In the genomic region with DNA sequence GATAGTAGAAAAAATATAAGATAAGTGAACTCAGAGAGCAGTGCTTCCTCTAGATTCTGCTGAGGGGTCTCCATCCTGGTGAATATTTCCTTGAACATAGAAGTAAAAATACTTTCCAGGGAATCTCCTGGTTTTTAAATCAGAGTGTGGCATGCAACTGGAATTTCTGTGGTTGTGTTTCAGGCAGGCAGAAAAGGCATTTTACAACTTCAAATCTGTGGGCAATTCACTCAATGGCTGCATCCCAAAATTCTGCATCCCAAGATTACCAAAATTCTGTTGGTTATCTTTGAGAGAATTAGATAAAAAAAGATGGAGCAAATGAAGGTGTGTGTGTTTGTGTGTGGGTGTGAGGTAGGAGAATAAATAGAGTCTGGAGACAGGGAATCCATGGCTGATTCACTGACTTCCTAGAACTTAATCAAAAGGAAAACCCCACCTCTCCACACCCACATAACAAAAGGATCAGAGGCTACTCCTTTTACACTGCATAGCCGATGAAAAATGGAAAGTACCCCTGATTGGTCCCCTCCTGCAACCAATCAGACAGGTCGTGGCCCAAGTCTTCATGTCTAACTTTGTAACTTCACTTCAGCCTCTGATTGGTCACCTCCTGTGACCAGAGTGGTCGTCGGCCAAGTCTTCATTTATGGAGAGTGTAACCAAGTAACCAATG, we compare ENCODE assay signal across 26 cellular contexts.
DNase-seq lines count a peak whose midpoint lies in the region; ATAC-seq and TF ChIP-seq lines count a peak whose summit lies in the region.
"Had no signal": no experiment of that assay in that cellular context is flagged by ENCODE, and none has a peak within 500 bp of the region (broad histone marks: within the 10 kb centered on the region; RNA-seq: fewer than 3 reads in every experiment).

No MANE protein-coding gene starts in this region.

- no peak for DNase-seq in MCF 10A (ENCODE audit: unreplicated experiment)
- no peak for DNase-seq in breast epithelium (ENCODE audit: low spot score in 2 of 2)
- DNase-seq in mammary epithelial cell = peak; percentile 13
- DNase-seq in fibroblast of peridontal ligament (ENCODE audit: extremely low read depth) = peak; percentile 50
- no peak for DNase-seq in smooth muscle cell (lab: John Stamatoyannopoulos, UW; ENCODE audit: unreplicated experiment)
- DNase-seq in naive thymus-derived CD4-positive, alpha-beta T cell = no peak
- DNase-seq in SHP77 (lab: John Stamatoyannopoulos, UW) = no peak
- DNase-seq: 8988T; activated naive CD4-positive, alpha-beta T cell treated with anti-CD3 and anti-CD28 coated beads, Interleukin-2, amount 10 ng/mL, durations not matched to agents 7 days and 5 days; adrenal gland; Calu3; gastrocnemius medialis; GF-D8; lower lobe of right lung; NCI-H1417 treated with DMSO at 0.1 percent for 48 hours; NCI-H2029 treated with DMSO at 0.1 percent for 48 hours; NCI-H2227 treated with DMSO at 0.1 percent for 48 hours; OCI-M1; ovary had no signal

- ATAC-seq in naive thymus-derived CD4-positive, alpha-beta T cell = no peak
- no peak for ATAC-seq in HG02623 (IDR thresholded peaks at IDR 0.05; ENCODE audit: unreplicated experiment)
- ATAC-seq: activated T-helper 17 cell treated with anti-CD3 and anti-CD28 coated beads, Interleukin-2, amount 50 U/mL, for 72 hours; gastrocnemius medialis; lower lobe of right lung; natural killer cell treated with Interleukin-12 subunit alpha and Interleukin-12 subunit beta and Interleukin-15 and Interleukin-18, amount 100 ng/mL, for 72 hours; stimulated activated memory B cell treated with anti-CD40 and anti-IgM and Interleukin-4, amounts not matched to agents 10 μg/mL and 1 μg/mL and 100 μg/mL, for 72 hours had no signal

- H3K27ac ChIP-seq in breast epithelium (peak overlapping the region in 1 of 2 donors; percentile 45), mammary epithelial cell (ENCODE audit: insufficient read depth, low read depth, low read length) (peak overlapping the region; percentile 99), smooth muscle cell (ENCODE audit: low read depth) (peak overlapping the region; percentile 86)
- H3K27ac ChIP-seq in naive thymus-derived CD4-positive, alpha-beta T cell (ENCODE audit: low read depth, low read length) = no peak overlapping the region
- H3K27ac ChIP-seq: adrenal gland, gastrocnemius medialis, KMS-11, lower lobe of right lung, ovary, RWPE1 had no signal

- no peak overlapping the region for H3K4me3 ChIP-seq in breast epithelium
- H3K4me3 ChIP-seq in mammary epithelial cell (replicated peaks in 1 of 3; ENCODE audit: insufficient read depth in 1 of 3, low read depth in 2 of 3, low read length in 3 of 3) = no peak overlapping the region
- no peak overlapping the region for H3K4me3 ChIP-seq in smooth muscle cell
- H3K4me3 ChIP-seq in naive thymus-derived CD4-positive, alpha-beta T cell (ENCODE audit: low read length) = no peak overlapping the region
- H3K4me3 ChIP-seq: adrenal gland, gastrocnemius medialis, lower lobe of right lung, ovary had no signal

- 88% methylated on average over 4 of the region's 4 CpGs for WGBS in mammary epithelial cell (ENCODE audit: low coverage, missing lambda C conversion rate)
- 97% methylated on average over 4 of the region's 4 CpGs for WGBS in smooth muscle cell (ENCODE audit: low lambda C conversion rate)

- no peak overlapping the region for H3K4me3 Mint-ChIP-seq in MCF 10A (ENCODE audit: unreplicated experiment)
- H3K4me3 Mint-ChIP-seq in naive thymus-derived CD4-positive, alpha-beta T cell = no peak overlapping the region
- H3K4me3 Mint-ChIP-seq: activated naive CD4-positive, alpha-beta T cell treated with anti-CD3 and anti-CD28 coated beads, Interleukin-2, amount 10 ng/mL, durations not matched to agents 7 days and 5 days; activated T-helper 17 cell treated with anti-CD3 and anti-CD28 coated beads, Interleukin-2, amount 50 U/mL, for 72 hours; natural killer cell treated with Interleukin-12 subunit alpha and Interleukin-12 subunit beta and Interleukin-15 and Interleukin-18, amount 100 ng/mL, for 72 hours; stimulated activated memory B cell treated with anti-CD40 and anti-IgM and Interleukin-4, amounts not matched to agents 10 μg/mL and 1 μg/mL and 100 μg/mL, for 72 hours; T-helper 2 cell treated with Interferon-gamma antibody and Interleukin-4, amounts not matched to agents 5 μg/mL and 100 μg/mL, for 36 hours had no signal

- dilution Hi-C loops in mammary epithelial cell (cut with HindIII; ENCODE audit: low sequenced_read_pairs) = no loop called here

- H3K9ac ChIP-seq in mammary epithelial cell (ENCODE audit: insufficient read depth, low read length) = peak overlapping the region; percentile 62
- peak overlapping the region; percentile 63 for H3K9ac ChIP-seq in smooth muscle cell (ENCODE audit: low read depth)
- H3K9ac ChIP-seq: KMS-11 had no signal

- no peaks in the 10 kb centered on the region for H3K9me3 ChIP-seq in breast epithelium
- H3K9me3 ChIP-seq in mammary epithelial cell (replicated peaks; ENCODE audit: insufficient read depth, low read length) = peaks cover 8% of the 10 kb centered on the region
- H3K9me3 ChIP-seq in smooth muscle cell (replicated peaks; ENCODE audit: low read depth) = no peaks in the 10 kb centered on the region
- peaks cover 0 to 6% (median 0%) of the 10 kb centered on the region in 3 experiments for H3K9me3 ChIP-seq in naive thymus-derived CD4-positive, alpha-beta T cell (ENCODE audit: control insufficient read depth in 2 of 3, low read length in 3 of 3)
- H3K9me3 ChIP-seq: gastrocnemius medialis, lower lobe of right lung, ovary had no signal

- H3K27me3 ChIP-seq in breast epithelium = no peaks in the 10 kb centered on the region
- H3K27me3 ChIP-seq in mammary epithelial cell (ENCODE audit: insufficient read depth, low read length) = no peaks in the 10 kb centered on the region
- no peaks in the 10 kb centered on the region for H3K27me3 ChIP-seq in smooth muscle cell (ENCODE audit: low read depth)
- H3K27me3 ChIP-seq in naive thymus-derived CD4-positive, alpha-beta T cell (ENCODE audit: control insufficient read depth in 2 of 2, insufficient read depth in 2 of 2, low read length in 2 of 2) = no peaks in the 10 kb centered on the region
- H3K27me3 ChIP-seq: adrenal gland, gastrocnemius medialis, ovary had no signal

- H3K4me1 Mint-ChIP-seq in MCF 10A (ENCODE audit: insufficient read depth, unreplicated experiment) = peaks cover 21% of the 10 kb centered on the region
- peaks cover 0 to 16% (median 0%) of the 10 kb centered on the region in 7 donors for H3K4me1 Mint-ChIP-seq in naive thymus-derived CD4-positive, alpha-beta T cell
- H3K4me1 Mint-ChIP-seq: activated T-helper 17 cell treated with anti-CD3 and anti-CD28 coated beads, Interleukin-2, amount 50 U/mL, for 72 hours had no signal

- no peak for TF ChIP-seq CTCF in MCF 10A (IDR thresholded peaks at IDR 0.05; ENCODE audit: unreplicated experiment)
- TF ChIP-seq CTCF in breast epithelium (IDR thresholded peaks at IDR 0.05) = no peak
- TF ChIP-seq CTCF in mammary epithelial cell (conservative IDR thresholded peaks at IDR 0.05 in 1 of 2, IDR thresholded peaks at IDR 0.05 in 1 of 2; ENCODE audit: extremely low read depth in 1 of 2, insufficient read depth in 1 of 2, low read depth in 1 of 2, low read length in 2 of 2) = no peak
- no peak for TF ChIP-seq CTCF in smooth muscle cell (IDR thresholded peaks at IDR 0.05; ENCODE audit: borderline replicate concordance, insufficient read depth, poor library complexity, severe bottlenecking)

- H3K36me3 ChIP-seq in breast epithelium (no peaks in the 10 kb centered on the region), mammary epithelial cell (ENCODE audit: insufficient read depth, low read length) (no peaks in the 10 kb centered on the region), smooth muscle cell (ENCODE audit: low read depth) (no peaks in the 10 kb centered on the region)
- H3K36me3 ChIP-seq in naive thymus-derived CD4-positive, alpha-beta T cell (ENCODE audit: control insufficient read depth in 2 of 3, insufficient read depth in 3 of 3, low read length in 3 of 3) = no peaks in the 10 kb centered on the region
- H3K36me3 ChIP-seq: adrenal gland, gastrocnemius medialis, lower lobe of right lung, ovary had no signal

- H3K36me3 Mint-ChIP-seq in MCF 10A (ENCODE audit: insufficient read depth, unreplicated experiment) = peaks cover 5% of the 10 kb centered on the region
- peaks cover 0 to 12% (median 3%) of the 10 kb centered on the region in 5 donors for H3K36me3 Mint-ChIP-seq in naive thymus-derived CD4-positive, alpha-beta T cell
- H3K36me3 Mint-ChIP-seq: natural killer cell treated with Interleukin-12 subunit alpha and Interleukin-12 subunit beta and Interleukin-15 and Interleukin-18, amount 100 ng/mL, for 72 hours had no signal

- H2AFZ ChIP-seq in mammary epithelial cell (ENCODE audit: low read depth, low read length) (peak overlapping the region; percentile 79), smooth muscle cell (ENCODE audit: low read depth) (no peak overlapping the region)

- H3K4me2 ChIP-seq in mammary epithelial cell (ENCODE audit: insufficient read depth, low read depth, low read length) (no peak overlapping the region), smooth muscle cell (no peak overlapping the region)
- H3K4me2 ChIP-seq: KMS-11 had no signal

- H4K20me1 ChIP-seq in mammary epithelial cell (ENCODE audit: insufficient read depth, low read length) (no peaks in the 10 kb centered on the region), smooth muscle cell (ENCODE audit: low read depth) (no peaks in the 10 kb centered on the region)

- in situ Hi-C loops in mammary epithelial cell (cut with MboI; ENCODE audit: low sequenced_read_pairs in 2 of 2) = no loop called here

- intact Hi-C loops in MCF 10A (cut with micrococcal nuclease) (no loop called here), breast epithelium (cut with DNase I; ENCODE audit: low total_unique reads) (no loop called here), mammary epithelial cell (cut with micrococcal nuclease) (loop anchor here (2.0 to 5.0 kb wide), 2 partner anchors 52 to 138 kb away; no protein-coding TSS in a partner anchor)
- intact Hi-C loops in naive thymus-derived CD4-positive, alpha-beta T cell (cut with micrococcal nuclease) = no loop called here

- CTCF ChIA-PET in MCF 10A (lab: Yijun Ruan, JAX) (interaction anchor here (1.1 kb wide), 2 partner anchors 26 to 469 kb away, joined by 3 read pairs; no protein-coding TSS in a partner anchor), mammary epithelial cell (lab: Charles Lee; ENCODE audit: low non-redundant PET) (no interaction called here)
- CTCF ChIA-PET in naive thymus-derived CD4-positive, alpha-beta T cell (lab: Charles Lee) = no interaction called here

- H3K79me2 ChIP-seq in mammary epithelial cell (ENCODE audit: insufficient read depth, low read length) (no peaks in the 10 kb centered on the region), smooth muscle cell (ENCODE audit: low read depth) (no peaks in the 10 kb centered on the region)

- no peaks in the 10 kb centered on the region for H3K27me3 Mint-ChIP-seq in MCF 10A (ENCODE audit: insufficient read depth, unreplicated experiment)
- H3K27me3 Mint-ChIP-seq in naive thymus-derived CD4-positive, alpha-beta T cell = peaks cover 0 to 26% (median 19%) of the 10 kb centered on the region in 5 donors
- H3K27me3 Mint-ChIP-seq: activated T-helper 17 cell treated with anti-CD3 and anti-CD28 coated beads, Interleukin-2, amount 50 U/mL, for 72 hours; stimulated activated memory B cell treated with anti-CD40 and anti-IgM and Interleukin-4, amounts not matched to agents 10 μg/mL and 1 μg/mL and 100 μg/mL, for 72 hours had no signal

- peak overlapping the region; percentile 96 for H3K27ac Mint-ChIP-seq in MCF 10A (ENCODE audit: low read depth, unreplicated experiment)
- H3K27ac Mint-ChIP-seq in naive thymus-derived CD4-positive, alpha-beta T cell = no peak overlapping the region
- H3K27ac Mint-ChIP-seq: natural killer cell treated with Interleukin-12 subunit alpha and Interleukin-12 subunit beta and Interleukin-15 and Interleukin-18, amount 100 ng/mL, for 72 hours; stimulated activated memory B cell treated with anti-CD40 and anti-IgM and Interleukin-4, amounts not matched to agents 10 μg/mL and 1 μg/mL and 100 μg/mL, for 72 hours; T-helper 2 cell treated with Interferon-gamma antibody and Interleukin-4, amounts not matched to agents 5 μg/mL and 100 μg/mL, for 36 hours had no signal

- BruUV-seq in MCF 10A (replicated peaks; lab: Mats Ljungman, UMichigan) (no TSS peak), mammary epithelial cell (replicated peaks; lab: Mats Ljungman, UMichigan) (no TSS peak)

- no peaks in the 10 kb centered on the region for H3K4me1 ChIP-seq in breast epithelium
- H3K4me1 ChIP-seq in mammary epithelial cell (ENCODE audit: insufficient read depth, low read length) = peaks cover 16% of the 10 kb centered on the region
- H3K4me1 ChIP-seq in smooth muscle cell (ENCODE audit: low read depth) = no peaks in the 10 kb centered on the region
- H3K4me1 ChIP-seq in naive thymus-derived CD4-positive, alpha-beta T cell (ENCODE audit: control insufficient read depth in 2 of 2, insufficient read depth in 2 of 2, low read length in 2 of 2) = no peaks in the 10 kb centered on the region
- H3K4me1 ChIP-seq: adrenal gland, gastrocnemius medialis, lower lobe of right lung had no signal

- TF ChIP-seq POLR2A in breast epithelium (IDR thresholded peaks at IDR 0.05) = no peak

- no peaks in the 10 kb centered on the region for H3K9me3 Mint-ChIP-seq in MCF 10A (ENCODE audit: unreplicated experiment)
- peaks cover 0 to 20% (median 5%) of the 10 kb centered on the region in 11 donors for H3K9me3 Mint-ChIP-seq in naive thymus-derived CD4-positive, alpha-beta T cell
- H3K9me3 Mint-ChIP-seq: natural killer cell treated with Interleukin-12 subunit alpha and Interleukin-12 subunit beta and Interleukin-15 and Interleukin-18, amount 100 ng/mL, for 72 hours; stimulated activated memory B cell treated with anti-CD40 and anti-IgM and Interleukin-4, amounts not matched to agents 10 μg/mL and 1 μg/mL and 100 μg/mL, for 72 hours had no signal

- no peaks in the 10 kb centered on the region for H3F3A ChIP-seq in smooth muscle cell (ENCODE audit: low read depth)

- POLR2A ChIA-PET in MCF 10A (lab: Yijun Ruan, JAX) = interaction anchor here (0.7 to 3.0 kb wide), 8 partner anchors 17 to 733 kb away, joined by 3 to 26 read pairs (median 4); a partner anchor contains a TSS
- POLR2A ChIA-PET in naive thymus-derived CD4-positive, alpha-beta T cell (lab: Charles Lee) = no interaction called here

Comparison
In these comparisons a context has a peak if more than half of its experiments do, and no peak if none do; other contexts are left out.
1. DNase-seq: peak in mammary epithelial cell (single experiment) and fibroblast of peridontal ligament (single experiment); none in MCF 10A (single experiment), breast epithelium (0 of 2), smooth muscle cell (single experiment), naive thymus-derived CD4-positive, alpha-beta T cell (0 of 9) and SHP77 (0 of 2).